ENCODE assay signal across 8 cellular contexts in the genomic region with DNA sequence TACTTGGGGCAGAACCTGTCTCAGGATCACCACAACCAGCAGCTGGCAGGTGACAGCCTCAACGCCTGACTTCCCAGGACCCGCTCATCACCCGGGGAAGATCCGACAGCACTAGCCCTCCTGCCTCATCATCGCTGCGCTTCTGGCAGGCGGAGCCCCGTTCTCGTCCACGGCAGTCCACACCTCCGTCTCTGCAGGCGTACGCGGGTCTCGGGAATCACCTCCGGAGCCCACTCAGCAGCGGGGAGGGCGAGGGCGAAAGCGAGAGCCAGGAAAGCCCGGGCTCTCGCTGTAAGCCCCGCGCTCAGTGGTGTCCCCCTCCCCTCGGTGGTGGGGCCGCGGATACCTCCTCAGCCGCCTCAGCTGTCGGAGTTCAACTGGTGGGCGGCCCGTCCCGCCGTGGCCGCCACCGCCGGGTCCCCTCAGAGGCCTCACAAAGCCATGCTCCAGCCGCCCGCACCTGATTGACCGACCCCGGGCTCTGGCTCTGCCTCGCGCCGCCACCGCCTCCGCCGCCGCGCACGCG. TPM values are rescaled to one million over a fixed set of nuclear protein-coding genes. Genes with fewer than 3 reads are reported as not detected.
DNase-seq lines count a peak whose midpoint lies in the region; ATAC-seq and TF ChIP-seq lines count a peak whose summit lies in the region.

No MANE protein-coding gene starts in this region.

- H3K36me3 Mint-ChIP-seq in naive B cell, result no peaks in the 10 kb centered on the region

- DNase-seq in AG04449 (ENCODE audit: low read depth, low spot score) (no peak), T-helper 9 cell (peak; percentile 5), dorsolateral prefrontal cortex (peak in 4 of 10 donors; percentile 34 to 56 (median 46)), naive B cell (peak; percentile 52), HPDE6-E6E7 (ENCODE audit: extremely low spot score) (no peak)

- H3K27ac Mint-ChIP-seq in naive B cell, result peak overlapping the region in 5 of 6 donors; percentile 80 to 93 (median 90)

- peaks cover 17 to 25% (median 18%) of the 10 kb centered on the region in 3 donors for H3K4me1 Mint-ChIP-seq in naive B cell

- under 1% methylated on average over 44 of the region's 50 CpGs for WGBS in urinary bladder

- H3K36me3 ChIP-seq in urinary bladder (ENCODE audit: insufficient read depth), result no peaks in the 10 kb centered on the region

- H3K4me3 Mint-ChIP-seq in naive B cell, result peak overlapping the region; percentile 79 to 94 (median 91)

- H3K27ac ChIP-seq in dorsolateral prefrontal cortex (peak overlapping the region in 48 of 59 donors; percentile 6 to 82 (median 60)), urinary bladder (ENCODE audit: low read depth) (no peak overlapping the region)

- peak overlapping the region; percentile 33 for H3K4me3 ChIP-seq in AG04449 (ENCODE audit: low read depth, low read length)
- peak overlapping the region; percentile 9 to 73 (median 59) for H3K4me3 ChIP-seq in dorsolateral prefrontal cortex
- peak overlapping the region; percentile 57 for H3K4me3 ChIP-seq in urinary bladder (ENCODE audit: low read depth, low read length)

- CTCF ChIA-PET in AG04449 (lab: Yijun Ruan, JAX), result no interaction called here

- H3K27me3 ChIP-seq in dorsolateral prefrontal cortex, result peaks cover 0 to 79% (median 30%) of the 10 kb centered on the region in 45 donors

- ATAC-seq in GM18907 (IDR thresholded peaks at IDR 0.05; ENCODE audit: unreplicated experiment), result peak; percentile 45
- ATAC-seq in HG03139 (IDR thresholded peaks at IDR 0.05; ENCODE audit: unreplicated experiment), result peak; percentile 29
- ATAC-seq in naive B cell (ENCODE audit: low read depth in 2 of 2), result peak; percentile 47 to 52

- H3K9me3 Mint-ChIP-seq in naive B cell, result no peaks in the 10 kb centered on the region

- H3K27me3 Mint-ChIP-seq in naive B cell, result no peaks in the 10 kb centered on the region

- POLR2A ChIA-PET in AG04449 (lab: Yijun Ruan, JAX), result no interaction called here

- TF ChIP-seq CTCF in AG04449 (IDR thresholded peaks at IDR 0.05; ENCODE audit: insufficient read depth, low read length, missing control alignments), result no peak
- no peak for TF ChIP-seq CTCF in dorsolateral prefrontal cortex (IDR thresholded peaks at IDR 0.05 in 54 of 56, conservative IDR thresholded peaks at IDR 0.05 in 2 of 56; ENCODE audit: low read depth in 1 of 56, partially characterized antibody in 56 of 56)

- H3K4me1 ChIP-seq in urinary bladder (ENCODE audit: insufficient read depth), result no peaks in the 10 kb centered on the region

- intact Hi-C loops in dorsolateral prefrontal cortex (cut with DNase I), result loop anchor here in 1 of 2 donors (10.0 kb wide), 1 partner anchor 461 kb away; the partner anchor contains the start of gene MBTPS2

RNA-seq across cellular contexts. Expression of gene CNKSR2, which starts 0.5 kb away (rescaled TPM):
- total RNA-seq in dorsolateral prefrontal cortex (100 to 1,000 TPM in 114 of 120 experiments, 10 to 100 TPM in 6; 61.4 to 226 (median 160) TPM), urinary bladder (16.1 TPM)
- polyA plus RNA-seq in naive B cell (ENCODE audit: low read depth in 6 of 6) (10 to 100 TPM in 5 of 6 donors, 1 to 10 TPM in 1; 8.7 to 18.2 (median 13.1) TPM), urinary bladder (1.2 TPM)

Comparison
In these comparisons a context has a peak if more than half of its experiments do, and no peak if none do; other contexts are left out.
1. DNase-seq: peak in T-helper 9 cell (single experiment) and naive B cell (single experiment); none in AG04449 (single experiment) and HPDE6-E6E7 (single experiment).
2. Peak in every context shown above with its lines, with median percentiles within 50 percentile points of each other: H3K4me3 ChIP-seq and ATAC-seq.